ENCODE assay signal across 16 cellular contexts in genomic region chr4:139605516-139605915, GRCh38. TPM values are rescaled to one million over a fixed set of nuclear protein-coding genes. Genes with fewer than 3 reads are reported as not detected.
DNase-seq lines count a peak whose midpoint lies in the region; ATAC-seq, FAIRE-seq and TF ChIP-seq lines count a peak whose summit lies in the region.
"Had no signal": no experiment of that assay in that cellular context is flagged by ENCODE, and none has a peak within 500 bp of the region (broad histone marks: within the 10 kb centered on the region; RNA-seq: fewer than 3 reads in every experiment).

No MANE protein-coding gene starts in this region.

- H3K4me3 ChIP-seq in A549 (no peak overlapping the region), mesendoderm (ENCODE audit: low read length) (no peak overlapping the region), dorsolateral prefrontal cortex (no peak overlapping the region)

- TF ChIP-seq EP300 in A549 (IDR thresholded peaks at IDR 0.05), result no peak

- H3K4me1 ChIP-seq in A549 (peaks cover 70% of the 10 kb centered on the region), mesendoderm (ENCODE audit: control insufficient read depth, low read depth, low read length) (no peaks in the 10 kb centered on the region)
- H3K4me1 ChIP-seq: BE2C had no signal

- H3K27ac Mint-ChIP-seq in CD4-positive, alpha-beta T cell, result no peak overlapping the region
- peak overlapping the region; percentile 61 for H3K27ac Mint-ChIP-seq in activated T-helper 17 cell treated with anti-CD3 and anti-CD28 coated beads, Interleukin-2, amount 50 U/mL, for 72 hours

- H3K27ac ChIP-seq in A549, result peak overlapping the region; percentile 94
- no peak overlapping the region for H3K27ac ChIP-seq in CD4-positive, alpha-beta T cell (ENCODE audit: low read depth, low read length)
- H3K27ac ChIP-seq in mesendoderm (ENCODE audit: low read depth, low read length), result no peak overlapping the region
- no peak overlapping the region for H3K27ac ChIP-seq in dorsolateral prefrontal cortex

- intact Hi-C loops in CD4-positive, alpha-beta T cell (cut with DNase I, micrococcal nuclease), result loop anchor here in 1 of 2 experiments (10.0 kb wide), 1 partner anchor 159 kb away; no protein-coding TSS in a partner anchor
- intact Hi-C loops in dorsolateral prefrontal cortex (cut with DNase I), result loop anchor here (5.0 kb wide), 1 partner anchor 47 kb away; no protein-coding TSS in a partner anchor

- H2BK15ac ChIP-seq in mesendoderm (replicated peaks; ENCODE audit: low read depth), result no peak overlapping the region

- CTCF ChIA-PET in A549 (lab: Yijun Ruan, JAX), result interaction anchor here (0.5 to 9.5 kb wide), 8 partner anchors 8 to 754 kb away, joined by 3 to 260 read pairs (median 8); no protein-coding TSS in a partner anchor
- CTCF ChIA-PET in CD4-positive, alpha-beta T cell (lab: Charles Lee), result interaction anchor here (1.2 to 1.9 kb wide), 2 partner anchors 14 to 46 kb away, joined by 3 to 7 read pairs; no protein-coding TSS in a partner anchor

- peak overlapping the region; percentile 23 for H3K18ac ChIP-seq in mesendoderm (ENCODE audit: low read length)

- H2BK120ac ChIP-seq in mesendoderm (ENCODE audit: low read depth, low read length), result no peak overlapping the region

- no peaks in the 10 kb centered on the region for H3K9me3 ChIP-seq in A549
- no peaks in the 10 kb centered on the region for H3K9me3 ChIP-seq in CD4-positive, alpha-beta T cell (ENCODE audit: control insufficient read depth, low read length)
- H3K9me3 ChIP-seq: BE2C had no signal

- no peaks in the 10 kb centered on the region for H3K9me3 Mint-ChIP-seq in CD4-positive, alpha-beta T cell
- H3K9me3 Mint-ChIP-seq in activated T-helper 17 cell treated with anti-CD3 and anti-CD28 coated beads, Interleukin-2, amount 50 U/mL, for 72 hours, result peaks cover 13% of the 10 kb centered on the region

- no peaks in the 10 kb centered on the region for H3K79me2 ChIP-seq in mesendoderm (ENCODE audit: control insufficient read depth, insufficient read depth, low read length)

- DNase-seq in A549 (ENCODE audit: low read depth in 1 of 2, low spot score in 1 of 2), result no peak
- DNase-seq in CD4-positive, alpha-beta T cell, result no peak
- DNase-seq in mesendoderm, result no peak
- DNase-seq in dorsolateral prefrontal cortex, result no peak
- DNase-seq in activated CD4-positive, CD25-positive, alpha-beta regulatory T cell treated with anti-CD3 and anti-CD28 coated beads, Interleukin-2, amount 50 U/mL, for 72 hours, result no peak
- DNase-seq in GM13976 (ENCODE audit: low spot score), result no peak
- DNase-seq: BE2C, DMS 273 treated with DMSO at 0.1 percent for 48 hours, NCI-H1105 treated with DMSO at 0.1 percent for 48 hours, NCI-H187 treated with DMSO at 0.1 percent for 48 hours, NCI-H2171 treated with DMSO at 0.1 percent for 48 hours, NCI-H510A had no signal

- H3K4me3 Mint-ChIP-seq in CD4-positive, alpha-beta T cell, result peak overlapping the region; percentile 30
- peak overlapping the region; percentile 70 for H3K4me3 Mint-ChIP-seq in activated T-helper 17 cell treated with anti-CD3 and anti-CD28 coated beads, Interleukin-2, amount 50 U/mL, for 72 hours

- H3K56ac ChIP-seq in mesendoderm (ENCODE audit: low read length), result no peak overlapping the region

- H3K4me2 ChIP-seq in A549 (peak overlapping the region; percentile 77), mesendoderm (ENCODE audit: low read length) (no peak overlapping the region)

- in situ Hi-C loops in GM13976 (cut with MboI; ENCODE audit: low sequenced_read_pairs, unreplicated experiment), result no loop called here

- H3K4me1 Mint-ChIP-seq in CD4-positive, alpha-beta T cell (ENCODE audit: low read depth), result peaks cover 15% of the 10 kb centered on the region
- H3K4me1 Mint-ChIP-seq in activated T-helper 17 cell treated with anti-CD3 and anti-CD28 coated beads, Interleukin-2, amount 50 U/mL, for 72 hours, result peaks cover 13% of the 10 kb centered on the region

- H3K4ac ChIP-seq in mesendoderm (ENCODE audit: low read depth, low read length), result no peak overlapping the region

- no peak overlapping the region for H2BK5ac ChIP-seq in mesendoderm (ENCODE audit: low read length)

- WGBS in A549 (ENCODE audit: missing lambda C conversion rate), result 85% methylated on average over 3 of the region's 3 CpGs
- no CpG with 5 or more reads among the region's 3 CpGs for WGBS in mesendoderm (ENCODE audit: extremely low coverage, insufficient coverage, low lambda C conversion rate)

- TF ChIP-seq RAD21 in A549 (conservative IDR thresholded peaks at IDR 0.05 in 1 of 2, IDR thresholded peaks at IDR 0.05 in 1 of 2), result no peak

- no peaks in the 10 kb centered on the region for H3K36me3 ChIP-seq in mesendoderm (ENCODE audit: control insufficient read depth, insufficient read depth, low read length)
- H3K36me3 ChIP-seq: BE2C had no signal

- no peaks in the 10 kb centered on the region for H3K27me3 ChIP-seq in CD4-positive, alpha-beta T cell (ENCODE audit: control insufficient read depth, insufficient read depth, low read length)
- H3K27me3 ChIP-seq in mesendoderm (ENCODE audit: insufficient read depth, low read length, poor library complexity), result no peaks in the 10 kb centered on the region
- no peaks in the 10 kb centered on the region for H3K27me3 ChIP-seq in dorsolateral prefrontal cortex
- H3K27me3 ChIP-seq: BE2C had no signal

- POLR2A ChIA-PET in A549 (lab: Yijun Ruan, JAX), result no interaction called here
- POLR2A ChIA-PET in CD4-positive, alpha-beta T cell (lab: Charles Lee), result interaction anchor here (1.3 to 1.5 kb wide), 2 partner anchors 49 to 153 kb away, joined by 4 to 8 read pairs; partner anchors contain the start of gene SETD7

- H4K8ac ChIP-seq in mesendoderm (ENCODE audit: low read depth, low read length), result no peak overlapping the region

- ATAC-seq in A549 (no peak), HG02798 (IDR thresholded peaks at IDR 0.05; ENCODE audit: poor library complexity, unreplicated experiment) (no peak)
- ATAC-seq in CD4-positive, alpha-beta T cell (ENCODE audit: poor library complexity), result no peak
- ATAC-seq in activated T-helper 17 cell treated with anti-CD3 and anti-CD28 coated beads, Interleukin-2, amount 50 U/mL, for 72 hours (replicated peaks), result no peak
- ATAC-seq: HepG2 had no signal

- no peaks in the 10 kb centered on the region for H3K79me1 ChIP-seq in mesendoderm (ENCODE audit: low read length)

- no peaks in the 10 kb centered on the region for H3K36me3 Mint-ChIP-seq in CD4-positive, alpha-beta T cell (ENCODE audit: low read depth)
- no peaks in the 10 kb centered on the region for H3K36me3 Mint-ChIP-seq in activated T-helper 17 cell treated with anti-CD3 and anti-CD28 coated beads, Interleukin-2, amount 50 U/mL, for 72 hours (ENCODE audit: low read depth)

- no peak overlapping the region for H3K23ac ChIP-seq in mesendoderm (ENCODE audit: low read length)

- TF ChIP-seq CTCF in A549 (IDR thresholded peaks at IDR 0.05) (no peak), dorsolateral prefrontal cortex (IDR thresholded peaks at IDR 0.05 in 54 of 56, conservative IDR thresholded peaks at IDR 0.05 in 2 of 56; ENCODE audit: low read depth in 1 of 56, partially characterized antibody in 56 of 56) (no peak), GM13976 (IDR thresholded peaks at IDR 0.05; ENCODE audit: borderline replicate concordance, control extremely low read depth, extremely low read depth, insufficient read depth, missing control alignments) (no peak)
- TF ChIP-seq CTCF in CD4-positive, alpha-beta T cell (IDR thresholded peaks at IDR 0.05), result no peak

- H4K5ac ChIP-seq in mesendoderm (ENCODE audit: low read length), result no peak overlapping the region

- H3K27me3 Mint-ChIP-seq in CD4-positive, alpha-beta T cell, result peaks cover 21% of the 10 kb centered on the region
- H3K27me3 Mint-ChIP-seq in activated T-helper 17 cell treated with anti-CD3 and anti-CD28 coated beads, Interleukin-2, amount 50 U/mL, for 72 hours, result peaks cover 21% of the 10 kb centered on the region

- H3K9ac ChIP-seq in mesendoderm (ENCODE audit: low read length), result no peak overlapping the region

- no peak overlapping the region for H2AK5ac ChIP-seq in mesendoderm (ENCODE audit: low read length)

- no peak for FAIRE-seq in A549 (lab: Jason Lieb, UNC)
- FAIRE-seq: H1, HepG2 had no signal

- no peak for TF ChIP-seq POLR2A in A549 (IDR thresholded peaks at IDR 0.05; ENCODE audit: low read length)

TF ChIP-seq in A549, 52 proteins besides CTCF, POLR2A, EP300 and RAD21 (continues in another document):
- TF ChIP-seq ZFP36 (IDR thresholded peaks at IDR 0.05; ENCODE audit: borderline replicate concordance, partially characterized antibody) (no peak), FOSL2 (IDR thresholded peaks at IDR 0.05) (no peak), FOSL2 (CRISPR knock-in tag; IDR thresholded peaks at IDR 0.05) (no peak), ZNF302 (CRISPR knock-in tag; IDR thresholded peaks at IDR 0.05) (no peak), HMGXB4 (CRISPR knock-in tag; IDR thresholded peaks at IDR 0.05; ENCODE audit: borderline replicate concordance) (no peak), ZC3H11A (IDR thresholded peaks at IDR 0.05) (no peak)
- TF ChIP-seq, protein P1, sequence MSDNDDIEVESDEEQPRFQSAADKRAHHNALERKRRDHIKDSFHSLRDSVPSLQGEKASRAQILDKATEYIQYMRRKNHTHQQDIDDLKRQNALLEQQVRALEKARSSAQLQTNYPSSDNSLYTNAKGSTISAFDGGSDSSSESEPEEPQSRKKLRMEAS (IDR thresholded peaks at IDR 0.05), result no peak

RNA-seq across cellular contexts. Expression of gene SETD7, which starts 49.5 kb away (rescaled TPM):
- polyA plus RNA-seq in A549 (2011; rRNA removed), result 30.6 and 41.3 TPM in 2 replicates
- polyA plus RNA-seq in A549 (2012; cell fraction: cytosol; rRNA removed), result 9.1 and 12.1 TPM in 2 replicates
- 5.3 and 12.2 TPM in 2 replicates for polyA plus RNA-seq in A549 (2012; cell fraction: nucleus; rRNA removed)
- polyA plus RNA-seq in A549 (2017; fragmentation: RNase III; extraction: RNeasy Plus Mini Kit Qiagen cat#74134 plus additional on column Dnase treatment), result 39.1 to 43.4 TPM (median 39.3 TPM) in 3 replicates
- polyA minus RNA-seq in A549 (2011; rRNA and poly(A)+ RNA removed), result 41.5 and 42.8 TPM in 2 replicates
- 10 to 100 TPM; 23.1 to 23.5 TPM for total RNA-seq in CD4-positive, alpha-beta T cell
- 10 to 100 TPM; 18.0 to 22.7 TPM for total RNA-seq in activated T-helper 17 cell treated with anti-CD3 and anti-CD28 coated beads, Interleukin-2, amount 50 U/mL, for 72 hours
- polyA plus RNA-seq in mesendoderm (2013, experiment 1 of 2), result 10.1 TPM
- 9.5 TPM for polyA plus RNA-seq in mesendoderm (2013, experiment 2 of 2)
- 10 to 100 TPM; 30.8 to 54.7 (median 39.4) TPM for total RNA-seq in dorsolateral prefrontal cortex

Comparison
In these comparisons a context has a peak if more than half of its experiments do, and no peak if none do; other contexts are left out.
1. H3K27ac ChIP-seq: peak in A549 (2 of 2); none in CD4-positive, alpha-beta T cell (single experiment), mesendoderm (single experiment) and dorsolateral prefrontal cortex (0 of 59).